1 cellular context compared by ENCODE assay signal in the genomic region with DNA sequence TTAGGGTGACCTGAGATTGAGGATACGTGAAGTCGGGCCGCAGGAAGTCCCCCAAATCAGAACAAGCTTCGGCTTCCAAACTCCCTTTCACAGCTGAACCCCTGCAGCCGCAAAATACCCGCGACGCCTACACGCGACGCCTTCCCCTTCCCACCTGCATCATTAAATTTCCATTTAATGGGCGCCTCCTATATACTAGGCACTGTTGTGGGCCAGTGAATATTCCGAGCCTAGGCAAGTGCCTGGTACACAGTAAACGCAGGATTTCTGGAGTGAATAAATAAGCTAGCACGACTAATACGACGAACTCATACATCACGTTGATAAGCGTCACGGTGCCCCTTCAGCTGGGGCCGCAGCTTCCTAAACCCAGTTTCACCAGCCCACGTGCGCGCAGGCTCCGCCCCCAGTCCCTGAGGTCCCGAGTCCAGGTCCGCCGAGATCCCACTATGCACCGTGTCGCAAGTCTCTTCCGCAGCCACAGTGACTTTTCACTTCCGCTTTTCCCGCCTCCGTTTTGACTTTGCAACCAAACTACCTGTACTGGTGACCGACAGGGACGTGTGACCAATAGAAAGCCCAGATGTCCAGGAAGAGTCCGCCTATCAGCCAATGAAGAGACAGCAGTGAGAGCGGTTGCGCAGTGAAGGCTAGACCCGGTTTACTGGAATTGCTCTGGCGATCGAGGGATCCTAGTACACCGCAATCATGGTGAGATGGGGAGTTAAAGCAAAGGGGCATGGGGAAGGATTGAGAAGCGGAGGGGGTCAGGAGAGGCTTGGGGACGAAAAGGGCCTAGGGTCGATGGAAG.
TF ChIP-seq lines count a peak whose summit lies in the region.

Gene PSMB3 (plus strand): TSS at position 623 of the 811 bp plus-strand sequence. CDS start 86 bp downstream, at position 709.

TF ChIP-seq in HepG2, 621 proteins besides CTCF, POLR2A, EP300 and RAD21 (continued from another document and continues in another):
- TF ChIP-seq, protein P1, sequence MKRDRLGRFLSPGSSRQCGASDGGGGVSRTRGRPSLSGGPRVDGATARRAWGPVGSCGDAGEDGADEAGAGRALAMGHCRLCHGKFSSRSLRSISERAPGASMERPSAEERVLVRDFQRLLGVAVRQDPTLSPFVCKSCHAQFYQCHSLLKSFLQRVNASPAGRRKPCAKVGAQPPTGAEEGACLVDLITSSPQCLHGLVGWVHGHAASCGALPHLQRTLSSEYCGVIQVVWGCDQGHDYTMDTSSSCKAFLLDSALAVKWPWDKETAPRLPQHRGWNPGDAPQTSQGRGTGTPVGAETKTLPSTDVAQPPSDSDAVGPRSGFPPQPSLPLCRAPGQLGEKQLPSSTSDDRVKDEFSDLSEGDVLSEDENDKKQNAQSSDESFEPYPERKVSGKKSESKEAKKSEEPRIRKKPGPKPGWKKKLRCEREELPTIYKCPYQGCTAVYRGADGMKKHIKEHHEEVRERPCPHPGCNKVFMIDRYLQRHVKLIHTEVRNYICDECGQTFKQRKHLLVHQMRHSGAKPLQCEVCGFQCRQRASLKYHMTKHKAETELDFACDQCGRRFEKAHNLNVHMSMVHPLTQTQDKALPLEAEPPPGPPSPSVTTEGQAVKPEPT (CRISPR knock-in tag; IDR thresholded peaks at IDR 0.05; ENCODE audit: low read depth) = peak; percentile 85; the same call in 1 of the 2 replicates
- peak; percentile 73 for TF ChIP-seq IRX3 (CRISPR knock-in tag; IDR thresholded peaks at IDR 0.05; ENCODE audit: borderline replicate concordance, low read depth)
- 0 out of 2 replicates have a peak, but pooled peaks have one; percentile 57 for TF ChIP-seq ZBTB34 (CRISPR knock-in tag; IDR thresholded peaks at IDR 0.05)
- TF ChIP-seq, protein P2, sequence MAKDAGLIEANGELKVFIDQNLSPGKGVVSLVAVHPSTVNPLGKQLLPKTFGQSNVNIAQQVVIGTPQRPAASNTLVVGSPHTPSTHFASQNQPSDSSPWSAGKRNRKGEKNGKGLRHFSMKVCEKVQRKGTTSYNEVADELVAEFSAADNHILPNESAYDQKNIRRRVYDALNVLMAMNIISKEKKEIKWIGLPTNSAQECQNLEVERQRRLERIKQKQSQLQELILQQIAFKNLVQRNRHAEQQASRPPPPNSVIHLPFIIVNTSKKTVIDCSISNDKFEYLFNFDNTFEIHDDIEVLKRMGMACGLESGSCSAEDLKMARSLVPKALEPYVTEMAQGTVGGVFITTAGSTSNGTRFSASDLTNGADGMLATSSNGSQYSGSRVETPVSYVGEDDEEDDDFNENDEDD (CRISPR knock-in tag; IDR thresholded peaks at IDR 0.05; ENCODE audit: borderline replicate concordance) = peak; percentile 98
- no peak for TF ChIP-seq ZNF569 (CRISPR knock-in tag; IDR thresholded peaks at IDR 0.05; ENCODE audit: borderline replicate concordance)
- TF ChIP-seq RXRA (CRISPR knock-in tag; IDR thresholded peaks at IDR 0.05) = no peak; the same call in 1 of the 2 replicates
- no peak for TF ChIP-seq HMGA1 (CRISPR knock-in tag; conservative IDR thresholded peaks at IDR 0.05)
- TF ChIP-seq IRF1 (CRISPR knock-in tag; IDR thresholded peaks at IDR 0.05; ENCODE audit: low read depth) = peak; percentile 43; the same call in 1 of the 2 replicates
- TF ChIP-seq ZBTB8A (CRISPR knock-in tag; IDR thresholded peaks at IDR 0.05; ENCODE audit: borderline replicate concordance, low read depth) = no peak
- no peak for TF ChIP-seq CC2D1A (CRISPR knock-in tag; IDR thresholded peaks at IDR 0.05)
- TF ChIP-seq AFF4 (CRISPR knock-in tag; IDR thresholded peaks at IDR 0.05) = no peak
- TF ChIP-seq RXRB (CRISPR knock-in tag; IDR thresholded peaks at IDR 0.05; ENCODE audit: borderline replicate concordance) = peak; percentile 68; the same call in 1 of the 2 replicates
- no peak for TF ChIP-seq ZNF550 (CRISPR knock-in tag; IDR thresholded peaks at IDR 0.05; ENCODE audit: borderline replicate concordance)
- peak; percentile 67 for TF ChIP-seq ARID5B (CRISPR knock-in tag; IDR thresholded peaks at IDR 0.05)
- peak; percentile 75 for TF ChIP-seq ZMYM2 (CRISPR knock-in tag; IDR thresholded peaks at IDR 0.05)
- TF ChIP-seq ZNF232 (CRISPR knock-in tag; IDR thresholded peaks at IDR 0.05; ENCODE audit: borderline replicate concordance) = 0 out of 2 replicates have a peak, but pooled peaks have one; percentile 68
- TF ChIP-seq KAT2B (IDR thresholded peaks at IDR 0.05; ENCODE audit: borderline replicate concordance, low read depth, low read length) = no peak
- peak; percentile 65; the same call in 1 of the 2 replicates for TF ChIP-seq FOXA3 (CRISPR knock-in tag; IDR thresholded peaks at IDR 0.05)
- TF ChIP-seq NCOA5 (CRISPR knock-in tag; IDR thresholded peaks at IDR 0.05) = no peak
- TF ChIP-seq ATF7 (IDR thresholded peaks at IDR 0.05) = no peak
- TF ChIP-seq ATF7 (CRISPR knock-in tag; IDR thresholded peaks at IDR 0.05) = no peak
- no peak; the same call in none of the 2 replicates for TF ChIP-seq ZBTB7B (CRISPR knock-in tag; IDR thresholded peaks at IDR 0.05)
- TF ChIP-seq RELA (CRISPR knock-in tag; IDR thresholded peaks at IDR 0.05) = no peak; the same call in 1 of the 2 replicates
- TF ChIP-seq HNRNPLL (IDR thresholded peaks at IDR 0.05; ENCODE audit: low read depth, low read length, poor library complexity, severe bottlenecking) = peak; percentile 63
- TF ChIP-seq ZNF616 (CRISPR knock-in tag; IDR thresholded peaks at IDR 0.05; ENCODE audit: low read depth) = peak; percentile 40; the same call in 1 of the 2 replicates
- peak; percentile 41; the same call in 1 of the 2 replicates for TF ChIP-seq ZNF782 (CRISPR knock-in tag; IDR thresholded peaks at IDR 0.05; ENCODE audit: borderline replicate concordance)
- TF ChIP-seq, protein P3, sequence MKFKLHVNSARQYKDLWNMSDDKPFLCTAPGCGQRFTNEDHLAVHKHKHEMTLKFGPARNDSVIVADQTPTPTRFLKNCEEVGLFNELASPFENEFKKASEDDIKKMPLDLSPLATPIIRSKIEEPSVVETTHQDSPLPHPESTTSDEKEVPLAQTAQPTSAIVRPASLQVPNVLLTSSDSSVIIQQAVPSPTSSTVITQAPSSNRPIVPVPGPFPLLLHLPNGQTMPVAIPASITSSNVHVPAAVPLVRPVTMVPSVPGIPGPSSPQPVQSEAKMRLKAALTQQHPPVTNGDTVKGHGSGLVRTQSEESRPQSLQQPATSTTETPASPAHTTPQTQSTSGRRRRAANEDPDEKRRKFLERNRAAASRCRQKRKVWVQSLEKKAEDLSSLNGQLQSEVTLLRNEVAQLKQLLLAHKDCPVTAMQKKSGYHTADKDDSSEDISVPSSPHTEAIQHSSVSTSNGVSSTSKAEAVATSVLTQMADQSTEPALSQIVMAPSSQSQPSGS (CRISPR knock-in tag; IDR thresholded peaks at IDR 0.05) = peak; percentile 84
- TF ChIP-seq, protein P4, sequence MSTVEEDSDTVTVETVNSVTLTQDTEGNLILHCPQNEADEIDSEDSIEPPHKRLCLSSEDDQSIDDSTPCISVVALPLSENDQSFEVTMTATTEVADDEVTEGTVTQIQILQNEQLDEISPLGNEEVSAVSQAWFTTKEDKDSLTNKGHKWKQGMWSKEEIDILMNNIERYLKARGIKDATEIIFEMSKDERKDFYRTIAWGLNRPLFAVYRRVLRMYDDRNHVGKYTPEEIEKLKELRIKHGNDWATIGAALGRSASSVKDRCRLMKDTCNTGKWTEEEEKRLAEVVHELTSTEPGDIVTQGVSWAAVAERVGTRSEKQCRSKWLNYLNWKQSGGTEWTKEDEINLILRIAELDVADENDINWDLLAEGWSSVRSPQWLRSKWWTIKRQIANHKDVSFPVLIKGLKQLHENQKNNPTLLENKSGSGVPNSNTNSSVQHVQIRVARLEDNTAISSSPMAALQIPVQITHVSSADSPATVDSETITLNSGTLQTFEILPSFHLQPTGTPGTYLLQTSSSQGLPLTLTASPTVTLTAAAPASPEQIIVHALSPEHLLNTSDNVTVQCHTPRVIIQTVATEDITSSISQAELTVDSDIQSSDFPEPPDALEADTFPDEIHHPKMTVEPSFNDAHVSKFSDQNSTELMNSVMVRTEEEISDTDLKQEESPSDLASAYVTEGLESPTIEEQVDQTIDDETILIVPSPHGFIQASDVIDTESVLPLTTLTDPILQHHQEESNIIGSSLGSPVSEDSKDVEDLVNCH (CRISPR knock-in tag; IDR thresholded peaks at IDR 0.05) = no peak; the same call in 1 of the 2 replicates
- peak; percentile 50; the same call in 1 of the 2 replicates for TF ChIP-seq ZBED4 (CRISPR knock-in tag; IDR thresholded peaks at IDR 0.05; ENCODE audit: borderline replicate concordance)
